In the genomic region with DNA sequence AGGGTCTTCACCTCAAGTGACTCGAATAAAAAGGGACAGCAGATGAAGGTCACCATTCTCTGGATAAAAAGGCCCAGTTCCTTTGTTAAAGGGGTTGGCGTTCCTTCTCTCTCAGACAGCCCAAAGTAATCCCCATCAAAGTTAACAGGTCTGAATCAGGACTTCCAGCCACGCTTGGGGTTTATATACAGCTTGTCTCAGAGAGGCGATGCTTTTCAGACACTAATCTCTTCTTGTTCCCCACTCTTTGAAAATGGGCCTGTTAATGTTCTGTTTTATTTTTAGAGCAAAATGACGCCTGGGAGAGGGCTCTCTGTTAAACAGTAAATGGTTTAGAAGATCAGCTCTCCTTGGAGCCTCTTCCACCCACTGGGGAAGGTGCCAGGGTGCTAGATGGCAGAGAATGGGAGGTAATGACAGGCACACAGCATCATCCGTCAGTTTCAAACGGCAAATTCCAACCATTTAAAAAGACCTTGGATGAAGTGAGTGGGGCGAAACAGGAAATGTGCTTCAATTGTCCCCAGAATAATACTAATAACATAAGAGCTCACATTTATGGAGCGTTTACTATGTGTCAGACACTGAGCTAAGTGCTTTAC, we compare ENCODE assay signal across 13 cellular contexts.
DNase-seq lines count a peak whose midpoint lies in the region; ATAC-seq and TF ChIP-seq lines count a peak whose summit lies in the region.
"Had no signal": no experiment of that assay in that cellular context is flagged by ENCODE, and none has a peak within 500 bp of the region (broad histone marks: within the 10 kb centered on the region; RNA-seq: fewer than 3 reads in every experiment).

No MANE protein-coding gene starts in this region.

- peaks cover 96% of the 10 kb centered on the region for H3K4me1 Mint-ChIP-seq in nephron progenitor cell

- H3K27ac ChIP-seq in A673 (ENCODE audit: low read depth, low read length, poor library complexity, severe bottlenecking): no peak overlapping the region
- H3K27ac ChIP-seq: neutrophil had no signal

- H3K4me3 Mint-ChIP-seq in nephron progenitor cell: peak overlapping the region; percentile 63
- H3K4me3 Mint-ChIP-seq: H9 had no signal

- no peak overlapping the region for H3K4me3 ChIP-seq in A673 (ENCODE audit: low read depth, low read length, poor library complexity, severe bottlenecking)

- peak overlapping the region; percentile 98 for H3K27ac Mint-ChIP-seq in nephron progenitor cell
- H3K27ac Mint-ChIP-seq: H9 had no signal

- no peaks in the 10 kb centered on the region for H3K27me3 ChIP-seq in A673 (replicated peaks; ENCODE audit: insufficient read depth, low read depth, low read length, poor library complexity)

- no peaks in the 10 kb centered on the region for H3K9me3 Mint-ChIP-seq in nephron progenitor cell
- H3K9me3 Mint-ChIP-seq: H9 had no signal

- CTCF ChIA-PET in A673 (lab: Charles Lee): interaction anchor here (0.9 kb wide), 1 partner anchor 12 kb away, joined by 4 read pairs; no protein-coding TSS in a partner anchor

- ATAC-seq in Right ventricle myocardium superior (ENCODE audit: poor library complexity): peak; percentile 74
- ATAC-seq in GM19328 (IDR thresholded peaks at IDR 0.05; ENCODE audit: unreplicated experiment): no peak
- ATAC-seq in HG02798 (IDR thresholded peaks at IDR 0.05; ENCODE audit: poor library complexity, unreplicated experiment): no peak
- ATAC-seq in GM18498 (IDR thresholded peaks at IDR 0.05; ENCODE audit: unreplicated experiment): no peak

- H3K4me1 ChIP-seq in A673 (ENCODE audit: insufficient read depth, low read length, poor library complexity, severe bottlenecking): peaks cover 11% of the 10 kb centered on the region

- TF ChIP-seq CTCF in A673 (conservative IDR thresholded peaks at IDR 0.05; ENCODE audit: low read depth, low read length): no peak
- no peak for TF ChIP-seq CTCF in nephron progenitor cell (IDR thresholded peaks at IDR 0.05)

- BruUV-seq in A673 (replicated peaks; lab: Mats Ljungman, UMichigan): no TSS peak

- peaks cover 3% of the 10 kb centered on the region for H3K27me3 Mint-ChIP-seq in nephron progenitor cell (ENCODE audit: low read depth, poor library complexity)

- intact Hi-C loops in A673 (cut with micrococcal nuclease; ENCODE audit: unreplicated experiment): no loop called here
- intact Hi-C loops in Right ventricle myocardium superior (cut with DNase I): no loop called here

- no peaks in the 10 kb centered on the region for H3K9me3 ChIP-seq in A673 (ENCODE audit: low read depth, low read length, poor library complexity, severe bottlenecking)
- H3K9me3 ChIP-seq: neutrophil had no signal

- DNase-seq in A673 (ENCODE audit: low spot score) (peak; percentile 50), NCI-H2227 (lab: John Stamatoyannopoulos, UW; ENCODE audit: unreplicated experiment) (peak; percentile 14), Right ventricle myocardium superior (no peak), nephron progenitor cell (no peak), NCI-H187 (lab: John Stamatoyannopoulos, UW) (no peak)
- DNase-seq: activated naive CD4-positive, alpha-beta T cell treated with anti-CD3 and anti-CD28 coated beads, Interleukin-2, amount 50 U/mL, for 16 hours; glutamatergic neuron; H9; NCI-H1930 had no signal

- POLR2A ChIA-PET in A673 (lab: Charles Lee; ENCODE audit: low non-redundant PET): no interaction called here

- H3K36me3 Mint-ChIP-seq in nephron progenitor cell (ENCODE audit: low read depth): peaks cover 37% of the 10 kb centered on the region

- no peaks in the 10 kb centered on the region for H3K36me3 ChIP-seq in A673 (ENCODE audit: insufficient read depth, low read length, poor library complexity, severe bottlenecking)
- H3K36me3 ChIP-seq: neutrophil had no signal

Comparison
In these comparisons a context has a peak if more than half of its experiments do, and no peak if none do; other contexts are left out.
1. DNase-seq: peak in A673 (single experiment) and NCI-H2227 (single experiment); none in Right ventricle myocardium superior (single experiment), nephron progenitor cell (single experiment) and NCI-H187 (0 of 2).